In the genomic region with DNA sequence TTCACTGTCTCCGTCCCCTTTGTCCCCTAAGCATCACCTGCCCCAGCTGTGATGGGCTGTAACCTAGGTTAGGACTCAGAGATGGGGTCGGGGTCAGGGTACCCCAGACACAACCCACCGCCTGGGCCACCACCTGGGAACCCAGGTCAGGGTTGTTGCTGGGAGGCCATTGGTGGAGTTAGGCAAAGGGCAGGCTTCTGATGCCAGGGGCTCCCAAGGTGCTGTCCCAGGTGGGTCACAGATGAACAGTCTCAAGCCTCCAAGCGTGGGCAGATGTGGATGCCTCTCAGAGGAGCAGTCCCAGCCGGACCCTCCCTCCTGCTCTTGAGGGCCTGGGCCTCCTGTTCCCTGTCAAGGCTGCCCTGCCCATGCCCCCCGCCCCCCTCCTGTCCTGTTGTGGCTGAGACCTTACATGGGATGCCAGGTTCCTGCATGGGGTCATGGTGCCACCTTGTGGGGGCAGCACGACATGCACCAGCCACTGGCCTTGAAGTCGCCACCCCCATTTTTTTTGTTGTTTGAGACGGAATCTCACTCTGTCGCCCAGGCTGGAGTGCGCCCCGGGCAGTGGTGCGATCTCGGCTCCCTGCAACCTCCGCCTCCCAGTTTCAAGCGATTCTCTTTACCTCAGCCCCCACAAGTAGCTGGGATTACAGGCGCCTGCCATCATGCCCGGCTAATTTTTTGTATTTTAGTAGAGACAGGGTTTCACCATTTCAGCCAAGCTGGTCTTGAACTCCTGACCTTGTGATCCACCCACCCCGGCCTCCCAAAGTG, we compare ENCODE assay signal across 1 cellular context.
A peak's percentile ranks its signal among the peaks of the same experiment; 100 is the strongest.
TF ChIP-seq lines count a peak whose summit lies in the region.

No MANE protein-coding gene starts in this region.

TF ChIP-seq in GM12878, 131 proteins besides CTCF, POLR2A, EP300 and RAD21:
- TF ChIP-seq ZBED1 (IDR thresholded peaks at IDR 0.05; ENCODE audit: borderline replicate concordance) = peak; percentile 55; the same call in 1 of the 2 replicates
- TF ChIP-seq, protein P1, sequence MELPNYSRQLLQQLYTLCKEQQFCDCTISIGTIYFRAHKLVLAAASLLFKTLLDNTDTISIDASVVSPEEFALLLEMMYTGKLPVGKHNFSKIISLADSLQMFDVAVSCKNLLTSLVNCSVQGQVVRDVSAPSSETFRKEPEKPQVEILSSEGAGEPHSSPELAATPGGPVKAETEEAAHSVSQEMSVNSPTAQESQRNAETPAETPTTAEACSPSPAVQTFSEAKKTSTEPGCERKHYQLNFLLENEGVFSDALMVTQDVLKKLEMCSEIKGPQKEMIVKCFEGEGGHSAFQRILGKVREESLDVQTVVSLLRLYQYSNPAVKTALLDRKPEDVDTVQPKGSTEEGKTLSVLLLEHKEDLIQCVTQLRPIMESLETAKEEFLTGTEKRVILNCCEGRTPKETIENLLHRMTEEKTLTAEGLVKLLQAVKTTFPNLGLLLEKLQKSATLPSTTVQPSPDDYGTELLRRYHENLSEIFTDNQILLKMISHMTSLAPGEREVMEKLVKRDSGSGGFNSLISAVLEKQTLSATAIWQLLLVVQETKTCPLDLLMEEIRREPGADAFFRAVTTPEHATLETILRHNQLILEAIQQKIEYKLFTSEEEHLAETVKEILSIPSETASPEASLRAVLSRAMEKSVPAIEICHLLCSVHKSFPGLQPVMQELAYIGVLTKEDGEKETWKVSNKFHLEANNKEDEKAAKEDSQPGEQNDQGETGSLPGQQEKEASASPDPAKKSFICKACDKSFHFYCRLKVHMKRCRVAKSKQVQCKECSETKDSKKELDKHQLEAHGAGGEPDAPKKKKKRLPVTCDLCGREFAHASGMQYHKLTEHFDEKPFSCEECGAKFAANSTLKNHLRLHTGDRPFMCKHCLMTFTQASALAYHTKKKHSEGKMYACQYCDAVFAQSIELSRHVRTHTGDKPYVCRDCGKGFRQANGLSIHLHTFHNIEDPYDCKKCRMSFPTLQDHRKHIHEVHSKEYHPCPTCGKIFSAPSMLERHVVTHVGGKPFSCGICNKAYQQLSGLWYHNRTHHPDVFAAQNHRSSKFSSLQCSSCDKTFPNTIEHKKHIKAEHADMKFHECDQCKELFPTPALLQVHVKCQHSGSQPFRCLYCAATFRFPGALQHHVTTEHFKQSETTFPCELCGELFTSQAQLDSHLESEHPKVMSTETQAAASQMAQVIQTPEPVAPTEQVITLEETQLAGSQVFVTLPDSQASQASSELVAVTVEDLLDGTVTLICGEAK (IDR thresholded peaks at IDR 0.05; ENCODE audit: borderline replicate concordance) = no peak
- 0 out of 2 replicates have a peak, but pooled peaks have one; percentile 26 for TF ChIP-seq YY1 (IDR thresholded peaks at IDR 0.05; ENCODE audit: low read depth, low read length)
- TF ChIP-seq, protein P2, sequence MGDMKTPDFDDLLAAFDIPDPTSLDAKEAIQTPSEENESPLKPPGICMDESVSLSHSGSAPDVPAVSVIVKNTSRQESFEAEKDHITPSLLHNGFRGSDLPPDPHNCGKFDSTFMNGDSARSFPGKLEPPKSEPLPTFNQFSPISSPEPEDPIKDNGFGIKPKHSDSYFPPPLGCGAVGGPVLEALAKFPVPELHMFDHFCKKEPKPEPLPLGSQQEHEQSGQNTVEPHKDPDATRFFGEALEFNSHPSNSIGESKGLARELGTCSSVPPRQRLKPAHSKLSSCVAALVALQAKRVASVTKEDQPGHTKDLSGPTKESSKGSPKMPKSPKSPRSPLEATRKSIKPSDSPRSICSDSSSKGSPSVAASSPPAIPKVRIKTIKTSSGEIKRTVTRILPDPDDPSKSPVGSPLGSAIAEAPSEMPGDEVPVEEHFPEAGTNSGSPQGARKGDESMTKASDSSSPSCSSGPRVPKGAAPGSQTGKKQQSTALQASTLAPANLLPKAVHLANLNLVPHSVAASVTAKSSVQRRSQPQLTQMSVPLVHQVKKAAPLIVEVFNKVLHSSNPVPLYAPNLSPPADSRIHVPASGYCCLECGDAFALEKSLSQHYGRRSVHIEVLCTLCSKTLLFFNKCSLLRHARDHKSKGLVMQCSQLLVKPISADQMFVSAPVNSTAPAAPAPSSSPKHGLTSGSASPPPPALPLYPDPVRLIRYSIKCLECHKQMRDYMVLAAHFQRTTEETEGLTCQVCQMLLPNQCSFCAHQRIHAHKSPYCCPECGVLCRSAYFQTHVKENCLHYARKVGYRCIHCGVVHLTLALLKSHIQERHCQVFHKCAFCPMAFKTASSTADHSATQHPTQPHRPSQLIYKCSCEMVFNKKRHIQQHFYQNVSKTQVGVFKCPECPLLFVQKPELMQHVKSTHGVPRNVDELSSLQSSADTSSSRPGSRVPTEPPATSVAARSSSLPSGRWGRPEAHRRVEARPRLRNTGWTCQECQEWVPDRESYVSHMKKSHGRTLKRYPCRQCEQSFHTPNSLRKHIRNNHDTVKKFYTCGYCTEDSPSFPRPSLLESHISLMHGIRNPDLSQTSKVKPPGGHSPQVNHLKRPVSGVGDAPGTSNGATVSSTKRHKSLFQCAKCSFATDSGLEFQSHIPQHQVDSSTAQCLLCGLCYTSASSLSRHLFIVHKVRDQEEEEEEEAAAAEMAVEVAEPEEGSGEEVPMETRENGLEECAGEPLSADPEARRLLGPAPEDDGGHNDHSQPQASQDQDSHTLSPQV (IDR thresholded peaks at IDR 0.05) = no peak
- TF ChIP-seq TCF7 (IDR thresholded peaks at IDR 0.05; ENCODE audit: borderline replicate concordance) = no peak
- TF ChIP-seq NR2F1 (conservative IDR thresholded peaks at IDR 0.05) = no peak
- 0 out of 2 replicates have a peak, but pooled peaks have one; percentile 25 for TF ChIP-seq SMC3 (IDR thresholded peaks at IDR 0.05; ENCODE audit: borderline replicate concordance, low read length)
- TF ChIP-seq, protein P3, sequence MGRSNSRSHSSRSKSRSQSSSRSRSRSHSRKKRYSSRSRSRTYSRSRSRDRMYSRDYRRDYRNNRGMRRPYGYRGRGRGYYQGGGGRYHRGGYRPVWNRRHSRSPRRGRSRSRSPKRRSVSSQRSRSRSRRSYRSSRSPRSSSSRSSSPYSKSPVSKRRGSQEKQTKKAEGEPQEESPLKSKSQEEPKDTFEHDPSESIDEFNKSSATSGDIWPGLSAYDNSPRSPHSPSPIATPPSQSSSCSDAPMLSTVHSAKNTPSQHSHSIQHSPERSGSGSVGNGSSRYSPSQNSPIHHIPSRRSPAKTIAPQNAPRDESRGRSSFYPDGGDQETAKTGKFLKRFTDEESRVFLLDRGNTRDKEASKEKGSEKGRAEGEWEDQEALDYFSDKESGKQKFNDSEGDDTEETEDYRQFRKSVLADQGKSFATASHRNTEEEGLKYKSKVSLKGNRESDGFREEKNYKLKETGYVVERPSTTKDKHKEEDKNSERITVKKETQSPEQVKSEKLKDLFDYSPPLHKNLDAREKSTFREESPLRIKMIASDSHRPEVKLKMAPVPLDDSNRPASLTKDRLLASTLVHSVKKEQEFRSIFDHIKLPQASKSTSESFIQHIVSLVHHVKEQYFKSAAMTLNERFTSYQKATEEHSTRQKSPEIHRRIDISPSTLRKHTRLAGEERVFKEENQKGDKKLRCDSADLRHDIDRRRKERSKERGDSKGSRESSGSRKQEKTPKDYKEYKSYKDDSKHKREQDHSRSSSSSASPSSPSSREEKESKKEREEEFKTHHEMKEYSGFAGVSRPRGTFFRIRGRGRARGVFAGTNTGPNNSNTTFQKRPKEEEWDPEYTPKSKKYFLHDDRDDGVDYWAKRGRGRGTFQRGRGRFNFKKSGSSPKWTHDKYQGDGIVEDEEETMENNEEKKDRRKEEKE (IDR thresholded peaks at IDR 0.05) = no peak
- TF ChIP-seq TARDBP (IDR thresholded peaks at IDR 0.05; ENCODE audit: borderline replicate concordance) = no peak
- TF ChIP-seq IRF4 (IDR thresholded peaks at IDR 0.05; ENCODE audit: low read depth, low read length) = no peak
- peak; percentile 33; the same call in 1 of the 2 replicates for TF ChIP-seq HDGF (IDR thresholded peaks at IDR 0.05)
- TF ChIP-seq NR2C2 (IDR thresholded peaks at IDR 0.05; ENCODE audit: borderline replicate concordance, control insufficient read depth, insufficient read length, low read depth) = no peak
- no peak for TF ChIP-seq SMARCA5 (IDR thresholded peaks at IDR 0.05)
- no peak for TF ChIP-seq ZNF207 (IDR thresholded peaks at IDR 0.05; ENCODE audit: borderline replicate concordance)
- no peak for TF ChIP-seq JUNB (IDR thresholded peaks at IDR 0.05)
